1 cellular context compared by ENCODE assay signal in genomic region chr20:25065625-25066338, GRCh38.
A peak's percentile ranks its signal among the peaks of the same experiment; 100 is the strongest.
TF ChIP-seq lines count a peak whose summit lies in the region.

No MANE protein-coding gene starts in this region.

TF ChIP-seq in HepG2, 621 proteins besides CTCF, POLR2A, EP300 and RAD21 (continued from another document and continues in another):
- TF ChIP-seq, protein P1, sequence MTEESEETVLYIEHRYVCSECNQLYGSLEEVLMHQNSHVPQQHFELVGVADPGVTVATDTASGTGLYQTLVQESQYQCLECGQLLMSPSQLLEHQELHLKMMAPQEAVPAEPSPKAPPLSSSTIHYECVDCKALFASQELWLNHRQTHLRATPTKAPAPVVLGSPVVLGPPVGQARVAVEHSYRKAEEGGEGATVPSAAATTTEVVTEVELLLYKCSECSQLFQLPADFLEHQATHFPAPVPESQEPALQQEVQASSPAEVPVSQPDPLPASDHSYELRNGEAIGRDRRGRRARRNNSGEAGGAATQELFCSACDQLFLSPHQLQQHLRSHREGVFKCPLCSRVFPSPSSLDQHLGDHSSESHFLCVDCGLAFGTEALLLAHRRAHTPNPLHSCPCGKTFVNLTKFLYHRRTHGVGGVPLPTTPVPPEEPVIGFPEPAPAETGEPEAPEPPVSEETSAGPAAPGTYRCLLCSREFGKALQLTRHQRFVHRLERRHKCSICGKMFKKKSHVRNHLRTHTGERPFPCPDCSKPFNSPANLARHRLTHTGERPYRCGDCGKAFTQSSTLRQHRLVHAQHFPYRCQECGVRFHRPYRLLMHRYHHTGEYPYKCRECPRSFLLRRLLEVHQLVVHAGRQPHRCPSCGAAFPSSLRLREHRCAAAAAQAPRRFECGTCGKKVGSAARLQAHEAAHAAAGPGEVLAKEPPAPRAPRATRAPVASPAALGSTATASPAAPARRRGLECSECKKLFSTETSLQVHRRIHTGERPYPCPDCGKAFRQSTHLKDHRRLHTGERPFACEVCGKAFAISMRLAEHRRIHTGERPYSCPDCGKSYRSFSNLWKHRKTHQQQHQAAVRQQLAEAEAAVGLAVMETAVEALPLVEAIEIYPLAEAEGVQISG (CRISPR knock-in tag; IDR thresholded peaks at IDR 0.05), result no peak
- no peak for TF ChIP-seq POLR2AphosphoS2 (IDR thresholded peaks at IDR 0.05; ENCODE audit: low read depth, low read length)
- TF ChIP-seq ZNF737 (CRISPR knock-in tag; IDR thresholded peaks at IDR 0.05; ENCODE audit: borderline replicate concordance), result no peak
- no peak for TF ChIP-seq SIN3A (IDR thresholded peaks at IDR 0.05; ENCODE audit: borderline replicate concordance, low read depth, low read length)
- peak; percentile 44; the same call in 1 of the 2 replicates for TF ChIP-seq TFDP1 (CRISPR knock-in tag; IDR thresholded peaks at IDR 0.05; ENCODE audit: borderline replicate concordance)
- TF ChIP-seq ZMYM4 (CRISPR knock-in tag; IDR thresholded peaks at IDR 0.05), result no peak
- no peak for TF ChIP-seq PHB2 (IDR thresholded peaks at IDR 0.05; ENCODE audit: partially characterized antibody)
- 0 out of 2 replicates have a peak, but pooled peaks have one; percentile 17 for TF ChIP-seq MIXL1 (CRISPR knock-in tag; IDR thresholded peaks at IDR 0.05)
- TF ChIP-seq ZNF547 (CRISPR knock-in tag; IDR thresholded peaks at IDR 0.05), result 0 out of 2 replicates have a peak, but pooled peaks have one; percentile 27
- no peak for TF ChIP-seq ZNF263 (CRISPR knock-in tag; IDR thresholded peaks at IDR 0.05)
- 0 out of 2 replicates have a peak, but pooled peaks have one; percentile 17 for TF ChIP-seq CEBPG (CRISPR knock-in tag; IDR thresholded peaks at IDR 0.05)
- TF ChIP-seq TGIF2 (CRISPR knock-in tag; IDR thresholded peaks at IDR 0.05), result peak; percentile 63; the same call in 1 of the 2 replicates
- 0 out of 2 replicates have a peak, but pooled peaks have one; percentile 54 for TF ChIP-seq ZNF605 (CRISPR knock-in tag; IDR thresholded peaks at IDR 0.05)
- 0 out of 2 replicates have a peak, but pooled peaks have one; percentile 33 for TF ChIP-seq KDM3A (CRISPR knock-in tag; IDR thresholded peaks at IDR 0.05; ENCODE audit: low read depth)
- TF ChIP-seq ZNF256 (CRISPR knock-in tag; conservative IDR thresholded peaks at IDR 0.05), result no peak
- no peak for TF ChIP-seq FOXO1 (CRISPR knock-in tag; IDR thresholded peaks at IDR 0.05)
- 0 out of 2 replicates have a peak, but pooled peaks have one; percentile 23 for TF ChIP-seq SAP130 (CRISPR knock-in tag; IDR thresholded peaks at IDR 0.05; ENCODE audit: low read depth)
- TF ChIP-seq, protein P2, sequence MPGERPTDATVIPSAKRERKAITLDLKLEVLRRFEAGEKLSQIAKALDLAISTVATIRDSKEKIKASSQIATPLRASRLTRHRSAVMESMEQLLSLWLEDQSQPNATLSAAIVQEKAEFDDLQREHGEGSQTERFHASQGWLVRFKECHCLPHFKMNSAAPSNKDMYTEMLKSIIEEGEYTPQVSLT (CRISPR knock-in tag; IDR thresholded peaks at IDR 0.05; ENCODE audit: borderline replicate concordance, low read depth), result no peak
- TF ChIP-seq MTA3 (CRISPR knock-in tag; IDR thresholded peaks at IDR 0.05), result no peak
- no peak for TF ChIP-seq IRX3 (CRISPR knock-in tag; IDR thresholded peaks at IDR 0.05; ENCODE audit: borderline replicate concordance, low read depth)
- TF ChIP-seq BHLHE40 (IDR thresholded peaks at IDR 0.05; ENCODE audit: low read length), result no peak
- TF ChIP-seq ATF3 (CRISPR knock-in tag; IDR thresholded peaks at IDR 0.05), result peak; percentile 18; the same call in 1 of the 2 replicates
- no peak for TF ChIP-seq HNRNPL (IDR thresholded peaks at IDR 0.05; ENCODE audit: low read depth, low read length)
- TF ChIP-seq, protein P3, sequence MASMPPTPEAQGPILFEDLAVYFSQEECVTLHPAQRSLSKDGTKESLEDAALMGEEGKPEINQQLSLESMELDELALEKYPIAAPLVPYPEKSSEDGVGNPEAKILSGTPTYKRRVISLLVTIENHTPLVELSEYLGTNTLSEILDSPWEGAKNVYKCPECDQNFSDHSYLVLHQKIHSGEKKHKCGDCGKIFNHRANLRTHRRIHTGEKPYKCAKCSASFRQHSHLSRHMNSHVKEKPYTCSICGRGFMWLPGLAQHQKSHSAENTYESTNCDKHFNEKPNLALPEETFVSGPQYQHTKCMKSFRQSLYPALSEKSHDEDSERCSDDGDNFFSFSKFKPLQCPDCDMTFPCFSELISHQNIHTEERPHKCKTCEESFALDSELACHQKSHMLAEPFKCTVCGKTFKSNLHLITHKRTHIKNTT (CRISPR knock-in tag; IDR thresholded peaks at IDR 0.05), result no peak
- no peak for TF ChIP-seq ZNF713 (CRISPR knock-in tag; IDR thresholded peaks at IDR 0.05)
- TF ChIP-seq, protein P4, sequence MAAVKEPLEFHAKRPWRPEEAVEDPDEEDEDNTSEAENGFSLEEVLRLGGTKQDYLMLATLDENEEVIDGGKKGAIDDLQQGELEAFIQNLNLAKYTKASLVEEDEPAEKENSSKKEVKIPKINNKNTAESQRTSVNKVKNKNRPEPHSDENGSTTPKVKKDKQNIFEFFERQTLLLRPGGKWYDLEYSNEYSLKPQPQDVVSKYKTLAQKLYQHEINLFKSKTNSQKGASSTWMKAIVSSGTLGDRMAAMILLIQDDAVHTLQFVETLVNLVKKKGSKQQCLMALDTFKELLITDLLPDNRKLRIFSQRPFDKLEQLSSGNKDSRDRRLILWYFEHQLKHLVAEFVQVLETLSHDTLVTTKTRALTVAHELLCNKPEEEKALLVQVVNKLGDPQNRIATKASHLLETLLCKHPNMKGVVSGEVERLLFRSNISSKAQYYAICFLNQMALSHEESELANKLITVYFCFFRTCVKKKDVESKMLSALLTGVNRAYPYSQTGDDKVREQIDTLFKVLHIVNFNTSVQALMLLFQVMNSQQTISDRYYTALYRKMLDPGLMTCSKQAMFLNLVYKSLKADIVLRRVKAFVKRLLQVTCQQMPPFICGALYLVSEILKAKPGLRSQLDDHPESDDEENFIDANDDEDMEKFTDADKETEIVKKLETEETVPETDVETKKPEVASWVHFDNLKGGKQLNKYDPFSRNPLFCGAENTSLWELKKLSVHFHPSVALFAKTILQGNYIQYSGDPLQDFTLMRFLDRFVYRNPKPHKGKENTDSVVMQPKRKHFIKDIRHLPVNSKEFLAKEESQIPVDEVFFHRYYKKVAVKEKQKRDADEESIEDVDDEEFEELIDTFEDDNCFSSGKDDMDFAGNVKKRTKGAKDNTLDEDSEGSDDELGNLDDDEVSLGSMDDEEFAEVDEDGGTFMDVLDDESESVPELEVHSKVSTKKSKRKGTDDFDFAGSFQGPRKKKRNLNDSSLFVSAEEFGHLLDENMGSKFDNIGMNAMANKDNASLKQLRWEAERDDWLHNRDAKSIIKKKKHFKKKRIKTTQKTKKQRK (IDR thresholded peaks at IDR 0.05; ENCODE audit: low read length), result 0 out of 2 replicates have a peak, but pooled peaks have one; percentile 24
- TF ChIP-seq, protein P5, sequence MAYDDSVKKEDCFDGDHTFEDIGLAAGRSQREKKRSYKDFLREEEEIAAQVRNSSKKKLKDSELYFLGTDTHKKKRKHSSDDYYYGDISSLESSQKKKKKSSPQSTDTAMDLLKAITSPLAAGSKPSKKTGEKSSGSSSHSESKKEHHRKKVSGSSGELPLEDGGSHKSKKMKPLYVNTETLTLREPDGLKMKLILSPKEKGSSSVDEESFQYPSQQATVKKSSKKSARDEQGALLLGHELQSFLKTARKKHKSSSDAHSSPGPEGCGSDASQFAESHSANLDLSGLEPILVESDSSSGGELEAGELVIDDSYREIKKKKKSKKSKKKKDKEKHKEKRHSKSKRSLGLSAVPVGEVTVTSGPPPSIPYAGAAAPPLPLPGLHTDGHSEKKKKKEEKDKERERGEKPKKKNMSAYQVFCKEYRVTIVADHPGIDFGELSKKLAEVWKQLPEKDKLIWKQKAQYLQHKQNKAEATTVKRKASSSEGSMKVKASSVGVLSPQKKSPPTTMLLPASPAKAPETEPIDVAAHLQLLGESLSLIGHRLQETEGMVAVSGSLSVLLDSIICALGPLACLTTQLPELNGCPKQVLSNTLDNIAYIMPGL (CRISPR knock-in tag; IDR thresholded peaks at IDR 0.05; ENCODE audit: borderline replicate concordance in 1 of 2, low read depth in 1 of 2), result peak in 1 of 2 experiments; percentile 37; a peak in 1 of 4 replicates
- no peak for TF ChIP-seq SIN3B (IDR thresholded peaks at IDR 0.05; ENCODE audit: low read length)
- no peak; the same call in 1 of the 2 replicates for TF ChIP-seq HBP1 (CRISPR knock-in tag; IDR thresholded peaks at IDR 0.05; ENCODE audit: low read depth)
- TF ChIP-seq ZNF512B (CRISPR knock-in tag; IDR thresholded peaks at IDR 0.05; ENCODE audit: borderline replicate concordance), result no peak
- TF ChIP-seq SMAD1 (CRISPR knock-in tag; IDR thresholded peaks at IDR 0.05; ENCODE audit: borderline replicate concordance, low read depth), result no peak
- TF ChIP-seq IRF2 (CRISPR knock-in tag; IDR thresholded peaks at IDR 0.05), result 0 out of 2 replicates have a peak, but pooled peaks have one; percentile 47
- TF ChIP-seq ZNF878 (CRISPR knock-in tag; IDR thresholded peaks at IDR 0.05), result no peak
- TF ChIP-seq ZBTB7B (CRISPR knock-in tag; IDR thresholded peaks at IDR 0.05), result no peak
- no peak for TF ChIP-seq ZNF740 (CRISPR knock-in tag; IDR thresholded peaks at IDR 0.05)
- TF ChIP-seq ELF1 (CRISPR knock-in tag; IDR thresholded peaks at IDR 0.05), result peak; percentile 42
- TF ChIP-seq BORCS8-MEF2B (CRISPR knock-in tag; IDR thresholded peaks at IDR 0.05), result 0 out of 2 replicates have a peak, but pooled peaks have one; percentile 46
- TF ChIP-seq REXO4 (CRISPR knock-in tag; IDR thresholded peaks at IDR 0.05; ENCODE audit: borderline replicate concordance), result no peak
- no peak for TF ChIP-seq SOX5 (CRISPR knock-in tag; IDR thresholded peaks at IDR 0.05; ENCODE audit: borderline replicate concordance)
- TF ChIP-seq MXD4 (CRISPR knock-in tag; IDR thresholded peaks at IDR 0.05), result 0 out of 2 replicates have a peak, but pooled peaks have one; percentile 22
- no peak for TF ChIP-seq SNAI1 (CRISPR knock-in tag; IDR thresholded peaks at IDR 0.05; ENCODE audit: borderline replicate concordance)
- no peak; the same call in 1 of the 2 replicates for TF ChIP-seq ZNF331 (CRISPR knock-in tag; IDR thresholded peaks at IDR 0.05)
- TF ChIP-seq ZNF678 (CRISPR knock-in tag; IDR thresholded peaks at IDR 0.05), result no peak
- TF ChIP-seq TEAD3 (CRISPR knock-in tag; optimal IDR thresholded peaks at IDR 0.05; ENCODE audit: borderline replicate concordance), result peak; percentile 34
- TF ChIP-seq U2AF1 (optimal IDR thresholded peaks at IDR 0.05; ENCODE audit: low read depth, low read length), result peak; percentile 27
- no peak for TF ChIP-seq POLR2AphosphoS5 (IDR thresholded peaks at IDR 0.05; ENCODE audit: low read depth, low read length)
- no peak for TF ChIP-seq SAFB2 (CRISPR knock-in tag; IDR thresholded peaks at IDR 0.05; ENCODE audit: borderline replicate concordance, low read depth)
- TF ChIP-seq GLI4 (CRISPR knock-in tag; IDR thresholded peaks at IDR 0.05; ENCODE audit: borderline replicate concordance), result peak; percentile 74; the same call in 1 of the 2 replicates
- TF ChIP-seq SOX13 (IDR thresholded peaks at IDR 0.05), result no peak
- no peak for TF ChIP-seq SOX13 (CRISPR knock-in tag; conservative IDR thresholded peaks at IDR 0.05 in 1 of 2, IDR thresholded peaks at IDR 0.05 in 1 of 2)
- TF ChIP-seq SRSF9 (IDR thresholded peaks at IDR 0.05; ENCODE audit: borderline replicate concordance, insufficient read depth, low read depth, low read length, poor library complexity, severe bottlenecking), result no peak
- no peak for TF ChIP-seq SETDB1 (CRISPR knock-in tag; IDR thresholded peaks at IDR 0.05; ENCODE audit: borderline replicate concordance)
- no peak for TF ChIP-seq ZNF160 (CRISPR knock-in tag; IDR thresholded peaks at IDR 0.05)
- TF ChIP-seq SMAD9 (CRISPR knock-in tag; IDR thresholded peaks at IDR 0.05), result peak; percentile 68; the same call in 1 of the 2 replicates
- no peak for TF ChIP-seq ZNF232 (CRISPR knock-in tag; IDR thresholded peaks at IDR 0.05; ENCODE audit: borderline replicate concordance)
- no peak for TF ChIP-seq ZNF562 (CRISPR knock-in tag; IDR thresholded peaks at IDR 0.05; ENCODE audit: borderline replicate concordance)
